22 cellular contexts compared by ENCODE assay signal in genomic region chr18:40048253-40048652, GRCh38.
A peak's percentile ranks its signal among the peaks of the same experiment; 100 is the strongest.
DNase-seq lines count a peak whose midpoint lies in the region; ATAC-seq, FAIRE-seq and TF ChIP-seq lines count a peak whose summit lies in the region.
"Had no signal": no experiment of that assay in that cellular context is flagged by ENCODE, and none has a peak within 500 bp of the region (broad histone marks: within the 10 kb centered on the region; RNA-seq: fewer than 3 reads in every experiment).

No MANE protein-coding gene starts in this region.

- H2AFZ ChIP-seq in PC-9: 0 out of 2 replicates have a peak overlapping the region, but pooled peaks have one; percentile 48

- POLR2A ChIA-PET in PC-9 (lab: Charles Lee; ENCODE audit: unreplicated experiment): no interaction called here

- H4K20me1 ChIP-seq in PC-9 (ENCODE audit: insufficient read depth): no peaks in the 10 kb centered on the region
- H4K20me1 ChIP-seq: BLaER1 treated with 17β-estradiol and CSF1 and Interleukin-3, amounts not matched to agents 10 nM and 100 nM had no signal

- intact Hi-C loops in PC-9 (cut with micrococcal nuclease; ENCODE audit: unreplicated experiment): no loop called here

- H3K27me3 ChIP-seq in PC-9 (ENCODE audit: insufficient read depth, low read depth): no peaks in the 10 kb centered on the region
- H3K27me3 ChIP-seq: BLaER1 treated with 17β-estradiol and CSF1 and Interleukin-3, amounts not matched to agents 10 nM and 100 nM had no signal

- FAIRE-seq in D721Med (lab: Jason Lieb, UNC): peak; percentile 85
- FAIRE-seq: A549, GM12878, GM12892, GM18507 had no signal

- CTCF ChIA-PET in PC-9 (lab: Charles Lee): interaction anchor here (0.7 kb wide), 1 partner anchor 366 kb away, joined by 3 read pairs; no protein-coding TSS in a partner anchor

- TF ChIP-seq CTCF in D721Med (IDR thresholded peaks at IDR 0.05; ENCODE audit: insufficient read depth, missing control alignments) (no peak), PC-9 (conservative IDR thresholded peaks at IDR 0.05) (no peak)

- H3K9me3 ChIP-seq in PC-9 (ENCODE audit: insufficient read depth, low read depth): no peaks in the 10 kb centered on the region
- H3K9me3 ChIP-seq: A549; BLaER1 treated with 17β-estradiol and CSF1 and Interleukin-3, amounts not matched to agents 10 nM and 100 nM; Caco-2 had no signal

- H3K27ac ChIP-seq in PC-9: no peak overlapping the region
- H3K27ac ChIP-seq: 22Rv1; A549; BLaER1 treated with 17β-estradiol and CSF1 and Interleukin-3, amounts not matched to agents 10 nM and 100 nM; C4-2B had no signal

- H3F3A ChIP-seq in PC-9 (ENCODE audit: insufficient read depth, low read depth): no peaks in the 10 kb centered on the region

- no peak overlapping the region for H3K4me3 ChIP-seq in PC-9
- H3K4me3 ChIP-seq: A549; BLaER1 treated with 17β-estradiol and CSF1 and Interleukin-3, amounts not matched to agents 10 nM and 100 nM; GM12878 had no signal

- ATAC-seq in HG03175 (IDR thresholded peaks at IDR 0.05; ENCODE audit: unreplicated experiment): no peak
- ATAC-seq: A549; CD8-positive, alpha-beta T cell; GM12878 had no signal

- no peak overlapping the region for H3K4me2 ChIP-seq in PC-9
- H3K4me2 ChIP-seq: A549; BLaER1 treated with 17β-estradiol and CSF1 and Interleukin-3, amounts not matched to agents 10 nM and 100 nM had no signal

- no peaks in the 10 kb centered on the region for H3K79me2 ChIP-seq in PC-9 (ENCODE audit: low read depth)

- H3K36me3 ChIP-seq in PC-9 (ENCODE audit: low read depth): no peaks in the 10 kb centered on the region
- H3K36me3 ChIP-seq: BLaER1 treated with 17β-estradiol and CSF1 and Interleukin-3, amounts not matched to agents 10 nM and 100 nM had no signal

- DNase-seq in D721Med (ENCODE audit: insufficient read length, low spot score) (no peak), PC-9 (no peak), cerebellar cortex (ENCODE audit: low spot score) (peak; percentile 48), DMS53 (lab: John Stamatoyannopoulos, UW) (no peak), SW 1271 (lab: John Stamatoyannopoulos, UW) (no peak)
- DNase-seq: AML-193; Caco-2; Calu3; CD4-positive, alpha-beta T cell; CD8-positive, alpha-beta T cell; DMS 273 treated with DMSO at 0.1 percent for 48 hours; DMS153; DMS79 treated with DMSO at 0.1 percent for 48 hours; GDM1 had no signal

- no peaks in the 10 kb centered on the region for H3K9me2 ChIP-seq in PC-9 (ENCODE audit: insufficient read depth)

- no peaks in the 10 kb centered on the region for H3K4me1 ChIP-seq in PC-9 (replicated peaks; ENCODE audit: insufficient read depth)
- H3K4me1 ChIP-seq: A549; BLaER1 treated with 17β-estradiol and CSF1 and Interleukin-3, amounts not matched to agents 10 nM and 100 nM; Caco-2 had no signal

- no TSS peak for BruUV-seq in PC-9 (replicated peaks; lab: Mats Ljungman, UMichigan)
